8 cellular contexts compared by ENCODE assay signal in genomic region chr3:48472673-48472922, GRCh38. TPM values are rescaled to one million over a fixed set of nuclear protein-coding genes. Genes with fewer than 3 reads are reported as not detected.
A peak's percentile ranks its signal among the peaks of the same experiment; 100 is the strongest.
DNase-seq lines count a peak whose midpoint lies in the region; ATAC-seq, FAIRE-seq and TF ChIP-seq lines count a peak whose summit lies in the region.

No MANE protein-coding gene starts in this region.

- DNase-seq in DND-41 (no peak), astrocyte of the spinal cord (ENCODE audit: low read depth, low spot score) (no peak), HepG2 (ENCODE audit: low spot score) (no peak), tibial nerve (ENCODE audit: low spot score in 2 of 2) (no peak), NCI-H69 (lab: John Stamatoyannopoulos, UW) (no peak), NCI-H446 (lab: John Stamatoyannopoulos, UW) (no peak)

- H3K79me2 ChIP-seq in DND-41 (ENCODE audit: insufficient read depth, low read length) (peaks cover 49% of the 10 kb centered on the region), HepG2 (ENCODE audit: insufficient read depth, low read length) (peaks cover 4% of the 10 kb centered on the region)

- POLR2A ChIA-PET in HepG2 (lab: Yijun Ruan, JAX): interaction anchor here (0.8 to 3.2 kb wide), 31 partner anchors 8 to 284 kb away, joined by 3 to 41 read pairs (median 10); partner anchors contain the start of genes ATRIP, CCDC51, CDC25A and CELSR3

- in situ Hi-C loops in astrocyte of the spinal cord (cut with HindIII; ENCODE audit: low sequenced_read_pairs) (no loop called here), HepG2 (cut with HindIII; ENCODE audit: extremely low pct_ligation_motif_present, low pct_unique_long_range_greater_than_20kb) (no loop called here)

- H4K20me1 ChIP-seq in DND-41 (ENCODE audit: insufficient read depth, low read length) (peaks cover 21% of the 10 kb centered on the region), HepG2 (ENCODE audit: insufficient read depth, low read length) (no peaks in the 10 kb centered on the region)

- TF ChIP-seq CTCF in DND-41 (IDR thresholded peaks at IDR 0.05; ENCODE audit: borderline replicate concordance, extremely low read depth, low read length, poor library complexity, severe bottlenecking): no peak
- no peak for TF ChIP-seq CTCF in astrocyte of the spinal cord (IDR thresholded peaks at IDR 0.05; ENCODE audit: low read depth, low read length)
- TF ChIP-seq CTCF in HepG2 (CRISPR knock-in tag; IDR thresholded peaks at IDR 0.05): no peak
- no peak for TF ChIP-seq CTCF in tibial nerve (IDR thresholded peaks at IDR 0.05)

- peak overlapping the region; percentile 93 for H3K27ac ChIP-seq in DND-41 (ENCODE audit: low read length)
- peak overlapping the region; percentile 89 for H3K27ac ChIP-seq in HepG2 (ENCODE audit: extremely low read length, insufficient read depth, low read length)
- peak overlapping the region; percentile 97 to 100 (median 98) for H3K27ac ChIP-seq in tibial nerve

- no peak for FAIRE-seq in HepG2 (lab: Jason Lieb, UNC)

- H2AFZ ChIP-seq in DND-41 (ENCODE audit: low read depth, low read length) (peak overlapping the region; percentile 78), HepG2 (ENCODE audit: low read length) (no peak overlapping the region)

- no peak for TF ChIP-seq POLR2A in HepG2 (IDR thresholded peaks at IDR 0.05; ENCODE audit: insufficient read depth in 1 of 2, low read depth in 2 of 2, low read length in 2 of 2)
- no peak for TF ChIP-seq POLR2A in tibial nerve (IDR thresholded peaks at IDR 0.05)

- ATAC-seq in DND-41 (ENCODE audit: insufficient read depth, low read depth) (peak; percentile 64), HG03135 (IDR thresholded peaks at IDR 0.05; ENCODE audit: unreplicated experiment) (peak; percentile 20), HepG2 (peak; percentile 47), GM18519 (IDR thresholded peaks at IDR 0.05; ENCODE audit: low FRiP score, unreplicated experiment) (no peak)

- intact Hi-C loops in HepG2 (cut with micrococcal nuclease; ENCODE audit: unreplicated experiment): loop anchor here (2.0 kb wide), 2 partner anchors 34 to 84 kb away; partner anchors contain the start of gene PFKFB4

- peak overlapping the region; percentile 83 for H3K4me2 ChIP-seq in DND-41 (ENCODE audit: insufficient read depth, low read length)
- peak overlapping the region; percentile 95 for H3K4me2 ChIP-seq in HepG2 (ENCODE audit: low read depth, low read length)

- no peaks in the 10 kb centered on the region for H3K9me3 ChIP-seq in DND-41 (ENCODE audit: insufficient read depth, low read length, severe bottlenecking)
- no peaks in the 10 kb centered on the region for H3K9me3 ChIP-seq in HepG2 (ENCODE audit: low read length)
- H3K9me3 ChIP-seq in tibial nerve: no peaks in the 10 kb centered on the region

- peak overlapping the region; percentile 85 for H3K9ac ChIP-seq in DND-41 (ENCODE audit: low read depth, low read length)
- peak overlapping the region; percentile 80 for H3K9ac ChIP-seq in HepG2 (ENCODE audit: insufficient read depth, low read depth, low read length)

- TF ChIP-seq EP300 in HepG2 (IDR thresholded peaks at IDR 0.05; ENCODE audit: low read depth in 2 of 2, low read length in 2 of 2) (no peak), HepG2 (CRISPR knock-in tag; IDR thresholded peaks at IDR 0.05; ENCODE audit: borderline replicate concordance) (no peak), tibial nerve (IDR thresholded peaks at IDR 0.05) (no peak)

- 0% methylated on average over 1 of the region's 5 CpGs for WGBS in HepG2 (ENCODE audit: low lambda C conversion rate)
- WGBS in tibial nerve, 2 donors: 0 to 6% methylated on average over 4 to 5 of the region's 5 CpGs

- H3K4me3 ChIP-seq in DND-41 (ENCODE audit: low read depth in 1 of 2, low read length in 2 of 2): peak overlapping the region; percentile 53 to 86
- H3K4me3 ChIP-seq in astrocyte of the spinal cord (ENCODE audit: low read depth, low read length): peak overlapping the region; percentile 84
- peak overlapping the region; percentile 61 to 83 (median 65) for H3K4me3 ChIP-seq in HepG2 (replicated peaks in 1 of 3; ENCODE audit: insufficient read depth in 1 of 3, low read depth in 2 of 3, low read length in 3 of 3)
- peak overlapping the region; percentile 70 to 82 (median 73) for H3K4me3 ChIP-seq in tibial nerve

- no peak for TF ChIP-seq RAD21 in HepG2 (CRISPR knock-in tag; IDR thresholded peaks at IDR 0.05)

- H3K4me1 ChIP-seq in DND-41 (ENCODE audit: insufficient read depth, low read length): peaks cover 53% of the 10 kb centered on the region
- H3K4me1 ChIP-seq in HepG2 (ENCODE audit: insufficient read depth, low read length): peaks cover 57% of the 10 kb centered on the region
- H3K4me1 ChIP-seq in tibial nerve: peaks cover 2 to 57% (median 44%) of the 10 kb centered on the region in 4 donors

- peaks cover 29% of the 10 kb centered on the region for H3K36me3 ChIP-seq in DND-41 (ENCODE audit: insufficient read depth, low read length)
- peaks cover 2 to 10% of the 10 kb centered on the region in 2 experiments; a peak in 2 of 5 replicates for H3K36me3 ChIP-seq in HepG2 (replicated peaks in 1 of 2; ENCODE audit: control insufficient read depth in 1 of 2, insufficient read depth in 2 of 2, low read length in 2 of 2)
- peaks cover 0 to 41% (median 6%) of the 10 kb centered on the region in 3 donors for H3K36me3 ChIP-seq in tibial nerve

- CTCF ChIA-PET in HepG2 (lab: Yijun Ruan, JAX; ENCODE audit: low intra/inter-chr PET ratio, low total read pairs): no interaction called here

- H3K27me3 ChIP-seq in DND-41 (ENCODE audit: insufficient read depth, low read length, poor library complexity) (no peaks in the 10 kb centered on the region), HepG2 (ENCODE audit: control insufficient read depth in 1 of 2, insufficient read depth in 2 of 2, low read length in 2 of 2) (no peaks in the 10 kb centered on the region; a peak in 1 of 5 replicates), tibial nerve (no peaks in the 10 kb centered on the region)

- no TSS peak for BruUV-seq in HepG2 (replicated peaks; lab: Mats Ljungman, UMichigan)

RNA-seq across cellular contexts. Expression of gene ATRIP, which starts 26.1 kb away (rescaled TPM):
- total RNA-seq in HepG2 (2016; rRNA removed; fragmentation: Illumina TruSeq; extraction: Trizol) (11.4 and 12.5 TPM in 2 replicates), tibial nerve (10 to 100 TPM in 2 of 4 donors, 1 to 10 TPM in 2; 7.5 to 10.5 (median 9.3) TPM)
- 2.6 and 2.7 TPM in 2 replicates for total RNA-seq in HepG2 (2016; cell fraction: cytosol; rRNA removed; fragmentation: Illumina TruSeq; extraction: Trizol; ENCODE audit: low read depth)
- total RNA-seq in HepG2 (2016; cell fraction: insoluble cytoplasmic fraction; rRNA removed; fragmentation: Illumina TruSeq; extraction: Trizol): 9.5 and 10.4 TPM in 2 replicates
- total RNA-seq in HepG2 (2016; cell fraction: membrane; rRNA removed; fragmentation: Illumina TruSeq; extraction: Trizol): 2.4 and 3.4 TPM in 2 replicates
- 7.4 and 11.0 TPM in 2 replicates for total RNA-seq in HepG2 (2016; cell fraction: nucleus; rRNA removed; fragmentation: Illumina TruSeq; extraction: Trizol)
- 5.1 and 5.3 TPM in 2 replicates for polyA plus RNA-seq in HepG2 (2011; rRNA removed)
- 3.7 and 4.7 TPM in 2 replicates for polyA plus RNA-seq in HepG2 (2011; cell fraction: cytosol; rRNA removed)
- polyA plus RNA-seq in HepG2 (2011; cell fraction: nucleus; rRNA removed): 12.6 and 13.3 TPM in 2 replicates
- 3.2 and 4.1 TPM in 2 replicates for polyA plus RNA-seq in HepG2 (2012)
- polyA plus RNA-seq in HepG2 (2016; cell fraction: cytosol; fragmentation: Illumina TruSeq; extraction: Trizol; ENCODE audit: low read depth): 0.97 and 1.0 TPM in 2 replicates
- 7.8 and 11.5 TPM in 2 replicates for polyA plus RNA-seq in HepG2 (2016; cell fraction: insoluble cytoplasmic fraction; fragmentation: Illumina TruSeq; extraction: Trizol; ENCODE audit: low read depth)
- 1.2 and 1.5 TPM in 2 replicates for polyA plus RNA-seq in HepG2 (2016; cell fraction: membrane; fragmentation: Illumina TruSeq; extraction: Trizol; ENCODE audit: low read depth)
- 14.7 and 21.6 TPM in 2 replicates for polyA plus RNA-seq in HepG2 (2016; cell fraction: nucleus; fragmentation: Illumina TruSeq; extraction: Trizol; ENCODE audit: insufficient read depth, low read depth)
- polyA minus RNA-seq in HepG2 (2011; rRNA and poly(A)+ RNA removed; ENCODE audit: low replicate concordance): 11.5 and 35.8 TPM in 2 replicates
- polyA minus RNA-seq in HepG2 (2011; cell fraction: cytosol; rRNA and poly(A)+ RNA removed): 2.1 and 3.8 TPM in 2 replicates
- polyA minus RNA-seq in HepG2 (2011; cell fraction: nucleus; rRNA and poly(A)+ RNA removed): 5.2 and 9.8 TPM in 2 replicates

RNA-seq across cellular contexts. Expression of gene SHISA5, which starts 31.4 kb away (rescaled TPM):
- total RNA-seq in HepG2 (2016; rRNA removed; fragmentation: Illumina TruSeq; extraction: Trizol) (74.3 and 91.4 TPM in 2 replicates), tibial nerve (100 to 1,000 TPM in 2 of 4 donors, 10 to 100 TPM in 2; 78.4 to 145 (median 93.9) TPM)
- total RNA-seq in HepG2 (2016; cell fraction: cytosol; rRNA removed; fragmentation: Illumina TruSeq; extraction: Trizol; ENCODE audit: low read depth): 90.2 and 104 TPM in 2 replicates
- 67.1 and 95.9 TPM in 2 replicates for total RNA-seq in HepG2 (2016; cell fraction: insoluble cytoplasmic fraction; rRNA removed; fragmentation: Illumina TruSeq; extraction: Trizol)
- 162 and 190 TPM in 2 replicates for total RNA-seq in HepG2 (2016; cell fraction: membrane; rRNA removed; fragmentation: Illumina TruSeq; extraction: Trizol)
- 45.3 and 51.5 TPM in 2 replicates for total RNA-seq in HepG2 (2016; cell fraction: nucleus; rRNA removed; fragmentation: Illumina TruSeq; extraction: Trizol)
- polyA plus RNA-seq in HepG2 (2011; rRNA removed): 75.8 and 83.0 TPM in 2 replicates
- 82.9 and 103 TPM in 2 replicates for polyA plus RNA-seq in HepG2 (2011; cell fraction: cytosol; rRNA removed)
- polyA plus RNA-seq in HepG2 (2011; cell fraction: nucleus; rRNA removed): 54.8 and 59.4 TPM in 2 replicates
- 68.4 and 68.8 TPM in 2 replicates for polyA plus RNA-seq in HepG2 (2012)
- polyA plus RNA-seq in HepG2 (2016; cell fraction: cytosol; fragmentation: Illumina TruSeq; extraction: Trizol; ENCODE audit: low read depth): 116 and 135 TPM in 2 replicates
- polyA plus RNA-seq in HepG2 (2016; cell fraction: insoluble cytoplasmic fraction; fragmentation: Illumina TruSeq; extraction: Trizol; ENCODE audit: low read depth): 71.7 and 96.4 TPM in 2 replicates
- polyA plus RNA-seq in HepG2 (2016; cell fraction: membrane; fragmentation: Illumina TruSeq; extraction: Trizol; ENCODE audit: low read depth): 203 and 209 TPM in 2 replicates
- polyA plus RNA-seq in HepG2 (2016; cell fraction: nucleus; fragmentation: Illumina TruSeq; extraction: Trizol; ENCODE audit: insufficient read depth, low read depth): 89.8 and 103 TPM in 2 replicates
- polyA minus RNA-seq in HepG2 (2011; rRNA and poly(A)+ RNA removed; ENCODE audit: low replicate concordance): 147 and 175 TPM in 2 replicates
- 34.9 and 49.9 TPM in 2 replicates for polyA minus RNA-seq in HepG2 (2011; cell fraction: cytosol; rRNA and poly(A)+ RNA removed)
- polyA minus RNA-seq in HepG2 (2011; cell fraction: nucleus; rRNA and poly(A)+ RNA removed): 11.2 and 15.8 TPM in 2 replicates

RNA-seq across cellular contexts. Expression of gene TMA7, which starts 32.5 kb away (rescaled TPM):
- total RNA-seq in HepG2 (2016; rRNA removed; fragmentation: Illumina TruSeq; extraction: Trizol) (486 and 510 TPM in 2 replicates), tibial nerve (100 to 1,000 TPM; 212 to 380 (median 291) TPM)
- total RNA-seq in HepG2 (2016; cell fraction: cytosol; rRNA removed; fragmentation: Illumina TruSeq; extraction: Trizol; ENCODE audit: low read depth): 913 and 1,296 TPM in 2 replicates
- total RNA-seq in HepG2 (2016; cell fraction: insoluble cytoplasmic fraction; rRNA removed; fragmentation: Illumina TruSeq; extraction: Trizol): 511 and 522 TPM in 2 replicates
- total RNA-seq in HepG2 (2016; cell fraction: membrane; rRNA removed; fragmentation: Illumina TruSeq; extraction: Trizol): 763 and 886 TPM in 2 replicates
- total RNA-seq in HepG2 (2016; cell fraction: nucleus; rRNA removed; fragmentation: Illumina TruSeq; extraction: Trizol): 177 and 187 TPM in 2 replicates
- polyA plus RNA-seq in HepG2 (2011; rRNA removed): 80.9 and 100 TPM in 2 replicates
- 69.9 and 96.6 TPM in 2 replicates for polyA plus RNA-seq in HepG2 (2011; cell fraction: cytosol; rRNA removed)
- 23.2 and 42.0 TPM in 2 replicates for polyA plus RNA-seq in HepG2 (2011; cell fraction: nucleus; rRNA removed)
- 194 and 244 TPM in 2 replicates for polyA plus RNA-seq in HepG2 (2012)
- polyA plus RNA-seq in HepG2 (2016; cell fraction: cytosol; fragmentation: Illumina TruSeq; extraction: Trizol; ENCODE audit: low read depth): 1,200 and 1,620 TPM in 2 replicates
- polyA plus RNA-seq in HepG2 (2016; cell fraction: insoluble cytoplasmic fraction; fragmentation: Illumina TruSeq; extraction: Trizol; ENCODE audit: low read depth): 517 and 532 TPM in 2 replicates
- 742 and 956 TPM in 2 replicates for polyA plus RNA-seq in HepG2 (2016; cell fraction: membrane; fragmentation: Illumina TruSeq; extraction: Trizol; ENCODE audit: low read depth)
- 336 and 389 TPM in 2 replicates for polyA plus RNA-seq in HepG2 (2016; cell fraction: nucleus; fragmentation: Illumina TruSeq; extraction: Trizol; ENCODE audit: insufficient read depth, low read depth)
- 4.4 and 15.7 TPM in 2 replicates for polyA minus RNA-seq in HepG2 (2011; rRNA and poly(A)+ RNA removed; ENCODE audit: low replicate concordance)
- 18.7 and 23.2 TPM in 2 replicates for polyA minus RNA-seq in HepG2 (2011; cell fraction: cytosol; rRNA and poly(A)+ RNA removed)
- 18.4 and 25.9 TPM in 2 replicates for polyA minus RNA-seq in HepG2 (2011; cell fraction: nucleus; rRNA and poly(A)+ RNA removed)

RNA-seq across cellular contexts. Expression of gene CCDC51, which starts 32.7 kb away (rescaled TPM):
- 29.4 and 38.3 TPM in 2 replicates for total RNA-seq in HepG2 (2016; rRNA removed; fragmentation: Illumina TruSeq; extraction: Trizol)
- 7.6 and 8.2 TPM in 2 replicates for total RNA-seq in HepG2 (2016; cell fraction: cytosol; rRNA removed; fragmentation: Illumina TruSeq; extraction: Trizol; ENCODE audit: low read depth)
- total RNA-seq in HepG2 (2016; cell fraction: insoluble cytoplasmic fraction; rRNA removed; fragmentation: Illumina TruSeq; extraction: Trizol): 33.5 and 38.7 TPM in 2 replicates
- total RNA-seq in HepG2 (2016; cell fraction: membrane; rRNA removed; fragmentation: Illumina TruSeq; extraction: Trizol): 12.2 and 12.5 TPM in 2 replicates
- 12.4 and 13.6 TPM in 2 replicates for total RNA-seq in HepG2 (2016; cell fraction: nucleus; rRNA removed; fragmentation: Illumina TruSeq; extraction: Trizol)
- 15.5 and 18.1 TPM in 2 replicates for polyA plus RNA-seq in HepG2 (2011; rRNA removed)
- polyA plus RNA-seq in HepG2 (2011; cell fraction: cytosol; rRNA removed): 16.8 and 19.2 TPM in 2 replicates
- polyA plus RNA-seq in HepG2 (2011; cell fraction: nucleus; rRNA removed): 6.5 and 8.5 TPM in 2 replicates
- 8.4 and 9.8 TPM in 2 replicates for polyA plus RNA-seq in HepG2 (2012)
- 3.9 and 4.9 TPM in 2 replicates for polyA plus RNA-seq in HepG2 (2016; cell fraction: cytosol; fragmentation: Illumina TruSeq; extraction: Trizol; ENCODE audit: low read depth)
- 29.3 and 29.9 TPM in 2 replicates for polyA plus RNA-seq in HepG2 (2016; cell fraction: insoluble cytoplasmic fraction; fragmentation: Illumina TruSeq; extraction: Trizol; ENCODE audit: low read depth)
- polyA plus RNA-seq in HepG2 (2016; cell fraction: membrane; fragmentation: Illumina TruSeq; extraction: Trizol; ENCODE audit: low read depth): 8.0 TPM in 2 replicates
- polyA plus RNA-seq in HepG2 (2016; cell fraction: nucleus; fragmentation: Illumina TruSeq; extraction: Trizol; ENCODE audit: insufficient read depth, low read depth): 16.3 and 19.0 TPM in 2 replicates
- polyA minus RNA-seq in HepG2 (2011; rRNA and poly(A)+ RNA removed; ENCODE audit: low replicate concordance): 11.3 and 25.4 TPM in 2 replicates
- 4.5 and 4.7 TPM in 2 replicates for polyA minus RNA-seq in HepG2 (2011; cell fraction: cytosol; rRNA and poly(A)+ RNA removed)
- 3.0 and 3.3 TPM in 2 replicates for polyA minus RNA-seq in HepG2 (2011; cell fraction: nucleus; rRNA and poly(A)+ RNA removed)
- 10 to 100 TPM; 23.4 to 33.3 (median 29.2) TPM for total RNA-seq in tibial nerve

RNA-seq across cellular contexts. Expression of gene PLXNB1, which starts 42.7 kb away (rescaled TPM):
- total RNA-seq in HepG2 (2016; rRNA removed; fragmentation: Illumina TruSeq; extraction: Trizol) (25.4 and 86.0 TPM in 2 replicates), tibial nerve (100 to 1,000 TPM; 216 to 379 (median 339) TPM)
- 33.1 and 33.9 TPM in 2 replicates for total RNA-seq in HepG2 (2016; cell fraction: cytosol; rRNA removed; fragmentation: Illumina TruSeq; extraction: Trizol; ENCODE audit: low read depth)
- total RNA-seq in HepG2 (2016; cell fraction: insoluble cytoplasmic fraction; rRNA removed; fragmentation: Illumina TruSeq; extraction: Trizol): 23.9 and 92.3 TPM in 2 replicates
- 30.7 and 31.8 TPM in 2 replicates for total RNA-seq in HepG2 (2016; cell fraction: membrane; rRNA removed; fragmentation: Illumina TruSeq; extraction: Trizol)
- total RNA-seq in HepG2 (2016; cell fraction: nucleus; rRNA removed; fragmentation: Illumina TruSeq; extraction: Trizol): 140 and 158 TPM in 2 replicates
- polyA plus RNA-seq in HepG2 (2011; rRNA removed): 143 and 179 TPM in 2 replicates
- polyA plus RNA-seq in HepG2 (2011; cell fraction: cytosol; rRNA removed): 71.5 and 83.2 TPM in 2 replicates
- polyA plus RNA-seq in HepG2 (2011; cell fraction: nucleus; rRNA removed): 1,144 and 1,345 TPM in 2 replicates
- 140 and 149 TPM in 2 replicates for polyA plus RNA-seq in HepG2 (2012)
- polyA plus RNA-seq in HepG2 (2016; cell fraction: cytosol; fragmentation: Illumina TruSeq; extraction: Trizol; ENCODE audit: low read depth): 5.5 and 6.7 TPM in 2 replicates
- 23.3 and 26.9 TPM in 2 replicates for polyA plus RNA-seq in HepG2 (2016; cell fraction: insoluble cytoplasmic fraction; fragmentation: Illumina TruSeq; extraction: Trizol; ENCODE audit: low read depth)
- polyA plus RNA-seq in HepG2 (2016; cell fraction: membrane; fragmentation: Illumina TruSeq; extraction: Trizol; ENCODE audit: low read depth): 12.8 and 12.9 TPM in 2 replicates
- polyA plus RNA-seq in HepG2 (2016; cell fraction: nucleus; fragmentation: Illumina TruSeq; extraction: Trizol; ENCODE audit: insufficient read depth, low read depth): 420 and 470 TPM in 2 replicates
- polyA minus RNA-seq in HepG2 (2011; rRNA and poly(A)+ RNA removed; ENCODE audit: low replicate concordance): 83.4 and 325 TPM in 2 replicates
- 54.4 and 79.5 TPM in 2 replicates for polyA minus RNA-seq in HepG2 (2011; cell fraction: cytosol; rRNA and poly(A)+ RNA removed)
- 295 and 329 TPM in 2 replicates for polyA minus RNA-seq in HepG2 (2011; cell fraction: nucleus; rRNA and poly(A)+ RNA removed)
